8 cellular contexts compared by ENCODE assay signal in genomic region chr6:41705996-41706835, GRCh38. TPM values are rescaled to one million over a fixed set of nuclear protein-coding genes. Genes with fewer than 3 reads are reported as not detected.
DNase-seq lines count a peak whose midpoint lies in the region; ATAC-seq and TF ChIP-seq lines count a peak whose summit lies in the region.

No MANE protein-coding gene starts in this region.

- CTCF ChIA-PET in RWPE1 (lab: Yijun Ruan, JAX), result interaction anchor here (0.6 to 1.8 kb wide), 7 partner anchors 10 to 281 kb away, joined by 3 to 11 read pairs (median 4); no protein-coding TSS in a partner anchor

- H3K4me1 Mint-ChIP-seq in activated naive CD8-positive, alpha-beta T cell (ENCODE audit: low read depth), result peaks cover 24% of the 10 kb centered on the region

- peak; percentile 75 for ATAC-seq in GM19324 (IDR thresholded peaks at IDR 0.05; ENCODE audit: low FRiP score, unreplicated experiment)
- peak; percentile 89 for ATAC-seq in HG03354 (IDR thresholded peaks at IDR 0.05; ENCODE audit: poor library complexity, severe bottlenecking, unreplicated experiment)

- H3K4me3 Mint-ChIP-seq in activated naive CD8-positive, alpha-beta T cell, result peak overlapping the region; percentile 40

- H3K36me3 ChIP-seq in cardiac muscle cell, result no peaks in the 10 kb centered on the region

- POLR2A ChIA-PET in RWPE1 (lab: Yijun Ruan, JAX; ENCODE audit: low non-redundant PET), result interaction anchor here (0.6 to 1.5 kb wide), 3 partner anchors 28 to 634 kb away, joined by 3 to 6 read pairs (median 3); partner anchors contain the start of genes OARD1 and TAF8

- H3K27ac Mint-ChIP-seq in activated naive CD8-positive, alpha-beta T cell, result peak overlapping the region; percentile 94

- peaks cover 3% of the 10 kb centered on the region for H3K36me3 Mint-ChIP-seq in activated naive CD8-positive, alpha-beta T cell

- no peaks in the 10 kb centered on the region for H3K9me3 ChIP-seq in cardiac muscle cell (ENCODE audit: low read depth)

- DNase-seq in COLO668 (lab: John Stamatoyannopoulos, UW; ENCODE audit: unreplicated experiment) (peak; percentile 77), RWPE1 (ENCODE audit: low spot score) (peak; percentile 80), cardiac muscle cell (ENCODE audit: low read depth in 1 of 2, low spot score in 1 of 2) (peak; percentile 65 to 90), putamen (ENCODE audit: low spot score) (peak; percentile 88)
- no peak for DNase-seq in effector CD4-positive, alpha-beta T cell

- H3K4me1 ChIP-seq in cardiac muscle cell (ENCODE audit: low read depth), result peaks cover 19% of the 10 kb centered on the region

- H3K27me3 Mint-ChIP-seq in activated naive CD8-positive, alpha-beta T cell, result no peaks in the 10 kb centered on the region

- peak overlapping the region; percentile 96 for H3K27ac ChIP-seq in RWPE1
- H3K27ac ChIP-seq in cardiac muscle cell, result peak overlapping the region; percentile 83

- H3K27me3 ChIP-seq in cardiac muscle cell, result no peaks in the 10 kb centered on the region

- H3K4me3 ChIP-seq in cardiac muscle cell, result no peak overlapping the region

- H3K9me3 Mint-ChIP-seq in activated naive CD8-positive, alpha-beta T cell (ENCODE audit: low read depth), result no peaks in the 10 kb centered on the region

- peak; percentile 66; the same call in 1 of the 2 replicates for TF ChIP-seq CTCF in RWPE1 (conservative IDR thresholded peaks at IDR 0.05; ENCODE audit: low read depth)
- peak; percentile 71 for TF ChIP-seq CTCF in cardiac muscle cell (IDR thresholded peaks at IDR 0.05; ENCODE audit: low read depth, low read length)

RNA-seq across cellular contexts. Expression of gene TFEB, which starts 29.2 kb away (rescaled TPM):
- 25.8 and 41.0 TPM in 2 replicates for total RNA-seq in cardiac muscle cell
- 34.0 and 57.8 TPM in 2 replicates for polyA plus RNA-seq in cardiac muscle cell

RNA-seq across cellular contexts. Expression of gene PGC, which starts 41.0 kb away (rescaled TPM):
- not detected in 2 replicates for total RNA-seq in cardiac muscle cell
- polyA plus RNA-seq in cardiac muscle cell, result 0.10 TPM in 1 of 2 replicates, not detected in the other
